In genomic region chr3:161305095-161305991, GRCh38 we compare ENCODE assay signal across 8 cellular contexts.
DNase-seq lines count a peak whose midpoint lies in the region; ATAC-seq and TF ChIP-seq lines count a peak whose summit lies in the region.

No MANE protein-coding gene starts in this region.

- no peaks in the 10 kb centered on the region for H3K4me1 ChIP-seq in Panc1 (ENCODE audit: control insufficient read depth, insufficient read depth, low read length)
- no peaks in the 10 kb centered on the region for H3K4me1 ChIP-seq in foreskin keratinocyte

- H3K27me3 ChIP-seq in Panc1 (ENCODE audit: control insufficient read depth, insufficient read depth, low read length) (no peaks in the 10 kb centered on the region), foreskin keratinocyte (no peaks in the 10 kb centered on the region)

- CTCF ChIA-PET in Panc1 (lab: Charles Lee), result interaction anchor here (0.5 kb wide), 1 partner anchor 16 kb away, joined by 3 read pairs; no protein-coding TSS in a partner anchor

- ATAC-seq in GM18511 (IDR thresholded peaks at IDR 0.05; ENCODE audit: unreplicated experiment) (peak; percentile 69), Panc1 (no peak), foreskin keratinocyte (peak; percentile 43), HG03521 (IDR thresholded peaks at IDR 0.05; ENCODE audit: unreplicated experiment) (no peak), GM19328 (IDR thresholded peaks at IDR 0.05; ENCODE audit: unreplicated experiment) (no peak)

- BruUV-seq in Panc1 (replicated peaks; lab: Mats Ljungman, UMichigan), result no TSS peak

- TF ChIP-seq CTCF in AG09319 (IDR thresholded peaks at IDR 0.05; ENCODE audit: low read depth, low read length) (peak; percentile 77), Panc1 (IDR thresholded peaks at IDR 0.05) (peak; percentile 79), foreskin keratinocyte (conservative IDR thresholded peaks at IDR 0.05) (peak; percentile 73)

- H3K27ac ChIP-seq in Panc1 (ENCODE audit: low read length) (no peak overlapping the region), foreskin keratinocyte (no peak overlapping the region)

- POLR2A ChIA-PET in Panc1 (lab: Charles Lee), result no interaction called here

- DNase-seq in AG09319 (ENCODE audit: extremely low read depth, low read depth) (no peak), Panc1 (ENCODE audit: low read depth, low spot score) (no peak), foreskin keratinocyte (no peak), NCI-H2227 treated with DMSO at 0.1 percent for 48 hours (lab: John Stamatoyannopoulos, UW) (no peak), NCI-H524 treated with DMSO at 0.1 percent for 48 hours (lab: John Stamatoyannopoulos, UW) (no peak)

- H3K9me3 ChIP-seq in Panc1 (ENCODE audit: control insufficient read depth, insufficient read depth, low read depth, low read length), result no peaks in the 10 kb centered on the region

- no peak overlapping the region for H3K4me3 ChIP-seq in Panc1 (ENCODE audit: low read depth in 2 of 2, low read length in 2 of 2)

- in situ Hi-C loops in Panc1 (cut with HindIII; ENCODE audit: low pct_unique_long_range_greater_than_20kb, low sequenced_read_pairs), result no loop called here

- H3K36me3 ChIP-seq in Panc1 (ENCODE audit: control insufficient read depth, insufficient read depth, low read length), result no peaks in the 10 kb centered on the region

- intact Hi-C loops in Panc1 (cut with micrococcal nuclease; ENCODE audit: unreplicated experiment), result no loop called here

Comparison
In these comparisons a context has a peak if more than half of its experiments do, and no peak if none do; other contexts are left out.
1. ATAC-seq: peak in GM18511 (single experiment) and foreskin keratinocyte (single experiment); none in Panc1 (single experiment), HG03521 (single experiment) and GM19328 (single experiment).
2. Peak in every context shown above with its lines, with median percentiles within 50 percentile points of each other: CTCF ChIP-seq.